8 cellular contexts compared by ENCODE assay signal in genomic region chr20:60057866-60058807, GRCh38.
A peak's percentile ranks its signal among the peaks of the same experiment; 100 is the strongest.
DNase-seq lines count a peak whose midpoint lies in the region; ATAC-seq lines count a peak whose summit lies in the region.

No MANE protein-coding gene starts in this region.

- intact Hi-C loops in Right ventricle myocardium inferior (cut with DNase I) (loop anchor here (5.0 to 10.0 kb wide), 5 partner anchors 111 to 1837 kb away; no protein-coding TSS in a partner anchor), sciatic nerve (cut with DNase I) (loop anchor here (5.0 to 10.0 kb wide), 2 partner anchors 149 to 1167 kb away; no protein-coding TSS in a partner anchor)

- ATAC-seq in GM19455 (IDR thresholded peaks at IDR 0.05; ENCODE audit: unreplicated experiment) = peak; percentile 13
- ATAC-seq in Right ventricle myocardium inferior = peak; percentile 43
- peak; percentile 48 for ATAC-seq in sciatic nerve
- ATAC-seq in GM18858 (IDR thresholded peaks at IDR 0.05; ENCODE audit: unreplicated experiment) = no peak
- ATAC-seq in GM21360 (IDR thresholded peaks at IDR 0.05; ENCODE audit: unreplicated experiment) = no peak
- no peak for ATAC-seq in GM21447 (IDR thresholded peaks at IDR 0.05; ENCODE audit: unreplicated experiment)

- DNase-seq in NCI-H2107 (lab: John Stamatoyannopoulos, UW) = peak; percentile 99
- peak; percentile 20 for DNase-seq in activated CD8-positive, alpha-beta memory T cell treated with anti-CD3 and anti-CD28 coated beads, Interleukin-2, amount 50 U/mL, for 4 hours
- DNase-seq in Right ventricle myocardium inferior (ENCODE audit: missing footprints) = peak; percentile 80
- no peak for DNase-seq in sciatic nerve (ENCODE audit: low spot score)

Comparison
In these comparisons a context has a peak if more than half of its experiments do, and no peak if none do; other contexts are left out.
1. ATAC-seq: peak in GM19455 (single experiment), Right ventricle myocardium inferior (single experiment) and sciatic nerve (single experiment); none in GM18858 (single experiment), GM21360 (single experiment) and GM21447 (single experiment).